9 cellular contexts compared by ENCODE assay signal in genomic region chr3:124780356-124780755, GRCh38. TPM values are rescaled to one million over a fixed set of nuclear protein-coding genes. Genes with fewer than 3 reads are reported as not detected.
A peak's percentile ranks its signal among the peaks of the same experiment; 100 is the strongest.
DNase-seq lines count a peak whose midpoint lies in the region; TF ChIP-seq lines count a peak whose summit lies in the region.
"Had no signal": no experiment of that assay in that cellular context is flagged by ENCODE, and none has a peak within 500 bp of the region (broad histone marks: within the 10 kb centered on the region; RNA-seq: fewer than 3 reads in every experiment).

No MANE protein-coding gene starts in this region.

- no peak overlapping the region for H3K9ac ChIP-seq in endodermal cell (ENCODE audit: extremely low read depth, low read length, poor library complexity, severe bottlenecking)

- no peak overlapping the region for H3K4me3 ChIP-seq in MG63
- H3K4me3 ChIP-seq in endodermal cell (ENCODE audit: low read length): no peak overlapping the region
- no peak overlapping the region for H3K4me3 ChIP-seq in mesodermal cell (ENCODE audit: extremely low read depth, insufficient read depth, low read length, poor library complexity, severe bottlenecking)

- H3K4me1 Mint-ChIP-seq in endodermal cell (peaks cover 33% of the 10 kb centered on the region), type B pancreatic cell (ENCODE audit: unreplicated experiment) (peaks cover 35% of the 10 kb centered on the region)
- peaks cover 5% of the 10 kb centered on the region for H3K4me1 Mint-ChIP-seq in activated T-helper 2 cell treated with anti-CD3 and anti-CD28 coated beads, Interferon-gamma antibody, Interleukin-2, Interleukin-4, amounts not matched to agents 10 μg/mL and 5 μg/mL and 100 μg/mL, durations not matched to agents 14 hours and 24 hours and 36 hours (ENCODE audit: low read depth)

- H3K36me3 Mint-ChIP-seq in endodermal cell (ENCODE audit: low read depth) (peaks cover 61% of the 10 kb centered on the region), type B pancreatic cell (peaks cover 3% of the 10 kb centered on the region)
- no peaks in the 10 kb centered on the region for H3K36me3 Mint-ChIP-seq in activated T-helper 2 cell treated with anti-CD3 and anti-CD28 coated beads, Interferon-gamma antibody, Interleukin-2, Interleukin-4, amounts not matched to agents 10 μg/mL and 5 μg/mL and 100 μg/mL, durations not matched to agents 14 hours and 24 hours and 36 hours (ENCODE audit: low read depth)
- H3K36me3 Mint-ChIP-seq: activated naive CD8-positive, alpha-beta T cell treated with anti-CD3 and anti-CD28 coated beads for 36 hours had no signal

- TF ChIP-seq CTCF in endodermal cell (conservative IDR thresholded peaks at IDR 0.05): no peak
- TF ChIP-seq CTCF in type B pancreatic cell (conservative IDR thresholded peaks at IDR 0.05): no peak

- H3K9me3 ChIP-seq in MG63 (no peaks in the 10 kb centered on the region), endodermal cell (ENCODE audit: control insufficient read depth, low read length) (no peaks in the 10 kb centered on the region), mesodermal cell (ENCODE audit: control insufficient read depth, low read length) (no peaks in the 10 kb centered on the region)

- peak overlapping the region; percentile 47 for H3K27ac ChIP-seq in endodermal cell (ENCODE audit: low read depth, low read length)
- peak overlapping the region; percentile 96 for H3K27ac ChIP-seq in mesodermal cell (ENCODE audit: low read depth, low read length, severe bottlenecking)

- intact Hi-C loops in activated T-helper 2 cell treated with anti-CD3 and anti-CD28 coated beads, Interferon-gamma antibody, Interleukin-2, Interleukin-4, amounts not matched to agents 10 μg/mL and 5 μg/mL and 100 μg/mL, durations not matched to agents 14 hours and 24 hours and 36 hours (cut with micrococcal nuclease): no loop called here

- H3K4me1 ChIP-seq in endodermal cell (ENCODE audit: control insufficient read depth, insufficient read depth, low read length) (peaks cover 8% of the 10 kb centered on the region), mesodermal cell (ENCODE audit: control insufficient read depth, insufficient read depth, low read length, poor library complexity, severe bottlenecking) (peaks cover 31% of the 10 kb centered on the region)

- H3K27me3 ChIP-seq in MG63: no peaks in the 10 kb centered on the region
- H3K27me3 ChIP-seq in endodermal cell (ENCODE audit: control insufficient read depth, insufficient read depth, low read length, poor library complexity, severe bottlenecking): no peaks in the 10 kb centered on the region

- H3K4me3 Mint-ChIP-seq in endodermal cell (no peak overlapping the region), type B pancreatic cell (no peak overlapping the region)
- no peak overlapping the region for H3K4me3 Mint-ChIP-seq in activated T-helper 2 cell treated with anti-CD3 and anti-CD28 coated beads, Interferon-gamma antibody, Interleukin-2, Interleukin-4, amounts not matched to agents 10 μg/mL and 5 μg/mL and 100 μg/mL, durations not matched to agents 14 hours and 24 hours and 36 hours (ENCODE audit: low read depth)
- H3K4me3 Mint-ChIP-seq: activated naive CD8-positive, alpha-beta T cell treated with anti-CD3 and anti-CD28 coated beads for 36 hours had no signal

- 65 to 83% methylated on average over 2 to 8 of the region's 8 CpGs for WGBS in endodermal cell (ENCODE audit: insufficient coverage in 1 of 2, insufficient read length in 1 of 2), 2 experiments
- 77% methylated on average over 7 of the region's 8 CpGs; no CpG with 5 or more reads in 1 of the 2 experiments for WGBS in mesodermal cell (ENCODE audit: insufficient coverage in 2 of 2), 2 experiments

- H3K27me3 Mint-ChIP-seq in endodermal cell (ENCODE audit: insufficient read depth) (no peaks in the 10 kb centered on the region), type B pancreatic cell (no peaks in the 10 kb centered on the region)
- peaks cover 3% of the 10 kb centered on the region for H3K27me3 Mint-ChIP-seq in activated T-helper 2 cell treated with anti-CD3 and anti-CD28 coated beads, Interferon-gamma antibody, Interleukin-2, Interleukin-4, amounts not matched to agents 10 μg/mL and 5 μg/mL and 100 μg/mL, durations not matched to agents 14 hours and 24 hours and 36 hours (ENCODE audit: low read depth)
- H3K27me3 Mint-ChIP-seq: activated naive CD8-positive, alpha-beta T cell treated with anti-CD3 and anti-CD28 coated beads for 36 hours had no signal

- DNase-seq in MG63: peak; percentile 79
- DNase-seq in endodermal cell: no peak
- DNase-seq in type B pancreatic cell (ENCODE audit: extremely low spot score, unreplicated experiment): no peak
- no peak for DNase-seq in glomerular visceral epithelial cell (ENCODE audit: extremely low spot score)
- no peak for DNase-seq in NCI-H146 treated with DMSO at 0.1 percent for 48 hours (lab: John Stamatoyannopoulos, UW; ENCODE audit: unreplicated experiment)
- DNase-seq in NCI-H1092 treated with DMSO at 0.1 percent for 48 hours (lab: John Stamatoyannopoulos, UW): no peak
- DNase-seq in activated T-helper 2 cell treated with anti-CD3 and anti-CD28 coated beads, Interferon-gamma antibody, Interleukin-2, Interleukin-4, amounts not matched to agents 10 μg/mL and 5 μg/mL and 100 μg/mL, durations not matched to agents 14 hours and 24 hours and 36 hours (ENCODE audit: low spot score): no peak
- DNase-seq: activated naive CD8-positive, alpha-beta T cell treated with anti-CD3 and anti-CD28 coated beads for 36 hours had no signal

- H3K27ac Mint-ChIP-seq in endodermal cell: peak overlapping the region; percentile 90
- H3K27ac Mint-ChIP-seq in type B pancreatic cell: peak overlapping the region; percentile 64
- H3K27ac Mint-ChIP-seq in activated T-helper 2 cell treated with anti-CD3 and anti-CD28 coated beads, Interferon-gamma antibody, Interleukin-2, Interleukin-4, amounts not matched to agents 10 μg/mL and 5 μg/mL and 100 μg/mL, durations not matched to agents 14 hours and 24 hours and 36 hours: no peak overlapping the region
- H3K27ac Mint-ChIP-seq: activated naive CD8-positive, alpha-beta T cell treated with anti-CD3 and anti-CD28 coated beads for 36 hours had no signal

- H3K36me3 ChIP-seq in MG63: no peaks in the 10 kb centered on the region; the same call in 1 of the 2 replicates
- H3K36me3 ChIP-seq in endodermal cell (ENCODE audit: control insufficient read depth, insufficient read depth, low read length): peaks cover 79% of the 10 kb centered on the region
- H3K36me3 ChIP-seq in mesodermal cell (ENCODE audit: control insufficient read depth, insufficient read depth, low read length): peaks cover 5% of the 10 kb centered on the region

- H3K9me3 Mint-ChIP-seq in endodermal cell (no peaks in the 10 kb centered on the region), type B pancreatic cell (no peaks in the 10 kb centered on the region)
- no peaks in the 10 kb centered on the region for H3K9me3 Mint-ChIP-seq in activated T-helper 2 cell treated with anti-CD3 and anti-CD28 coated beads, Interferon-gamma antibody, Interleukin-2, Interleukin-4, amounts not matched to agents 10 μg/mL and 5 μg/mL and 100 μg/mL, durations not matched to agents 14 hours and 24 hours and 36 hours
- H3K9me3 Mint-ChIP-seq: activated naive CD8-positive, alpha-beta T cell treated with anti-CD3 and anti-CD28 coated beads for 36 hours had no signal

RNA-seq across cellular contexts. Expression of gene UMPS, which starts 50.1 kb away (rescaled TPM):
- total RNA-seq in MG63 (2014; rRNA removed; shearing (Covaris generic); ENCODE audit: low replicate concordance): 50.0 and 56.7 TPM in 2 replicates
- 10 to 100 TPM; 53.9 to 60.8 TPM for total RNA-seq in endodermal cell
- polyA plus RNA-seq in endodermal cell (2013, experiment 1 of 2): 30.3 TPM
- polyA plus RNA-seq in endodermal cell (2013, experiment 2 of 2): 25.0 TPM
- 26.2 TPM for polyA plus RNA-seq in mesodermal cell (2013, experiment 1 of 2)
- polyA plus RNA-seq in mesodermal cell (2013, experiment 2 of 2): 21.8 TPM
- total RNA-seq in type B pancreatic cell (ENCODE audit: low replicate concordance): 46.7 and 51.6 TPM in 2 replicates
- 49.0 and 52.8 TPM in 2 replicates for total RNA-seq in activated T-helper 2 cell treated with anti-CD3 and anti-CD28 coated beads, Interferon-gamma antibody, Interleukin-2, Interleukin-4, amounts not matched to agents 10 μg/mL and 5 μg/mL and 100 μg/mL, durations not matched to agents 14 hours and 24 hours and 36 hours
